8 cellular contexts compared by ENCODE assay signal in genomic region chr7:155344618-155345433, GRCh38. TPM values are rescaled to one million over a fixed set of nuclear protein-coding genes. Genes with fewer than 3 reads are reported as not detected.
A peak's percentile ranks its signal among the peaks of the same experiment; 100 is the strongest.
DNase-seq lines count a peak whose midpoint lies in the region; ATAC-seq lines count a peak whose summit lies in the region.

No MANE protein-coding gene starts in this region.

- H3K4me3 ChIP-seq in NT2/D1 (ENCODE audit: insufficient read length, low read depth), result peak overlapping the region; percentile 43
- H3K4me3 ChIP-seq in muscle layer of colon (ENCODE audit: low read depth in 1 of 2, low read length in 2 of 2), result peak overlapping the region; percentile 19 to 38

- H3K9ac ChIP-seq in NT2/D1 (ENCODE audit: insufficient read length, low read depth) (peak overlapping the region; percentile 70), muscle layer of colon (ENCODE audit: low read length) (no peak overlapping the region)

- H3K4me1 ChIP-seq in NT2/D1 (ENCODE audit: insufficient read depth, insufficient read length) (no peaks in the 10 kb centered on the region), muscle layer of colon (ENCODE audit: insufficient read depth, low read length) (no peaks in the 10 kb centered on the region)

- ATAC-seq in GM19397 (IDR thresholded peaks at IDR 0.05; ENCODE audit: unreplicated experiment), result peak; percentile 95
- peak; percentile 92 for ATAC-seq in HG03521 (IDR thresholded peaks at IDR 0.05; ENCODE audit: unreplicated experiment)
- peak; percentile 93 for ATAC-seq in esophagus mucosa

- DNase-seq in CMK (ENCODE audit: low read depth), result peak; percentile 73
- DNase-seq in NT2/D1 (ENCODE audit: low read depth, low spot score), result peak; percentile 49
- peak; percentile 79 for DNase-seq in activated T-cell treated with anti-CD3 and anti-CD28 coated beads for 1 hour (ENCODE audit: low read depth)
- peak; percentile 75 to 79 for DNase-seq in stimulated activated CD8-positive, alpha-beta memory T cell treated with anti-CD3 and anti-CD28 coated beads, Interleukin-7, amount 100 ng/mL, for 1 hour (ENCODE audit: low read depth in 2 of 2)

- no peak overlapping the region for H3K27ac ChIP-seq in muscle layer of colon (ENCODE audit: low read depth, low read length)

- no peaks in the 10 kb centered on the region for H3K36me3 ChIP-seq in NT2/D1 (ENCODE audit: insufficient read depth, insufficient read length, low read length)
- H3K36me3 ChIP-seq in muscle layer of colon (ENCODE audit: insufficient read depth, low read length), result no peaks in the 10 kb centered on the region

- H3K27me3 ChIP-seq in NT2/D1 (ENCODE audit: insufficient read depth, insufficient read length), result peaks cover 8% of the 10 kb centered on the region
- peaks cover 0 to 31% of the 10 kb centered on the region in 2 donors for H3K27me3 ChIP-seq in muscle layer of colon (ENCODE audit: control insufficient read depth in 1 of 2, insufficient read depth in 2 of 2, low read length in 2 of 2)

- no peaks in the 10 kb centered on the region for H3K9me3 ChIP-seq in NT2/D1 (ENCODE audit: insufficient read depth, low read length)
- no peaks in the 10 kb centered on the region for H3K9me3 ChIP-seq in muscle layer of colon (ENCODE audit: low read length)

RNA-seq across cellular contexts. Expression of gene INSIG1, which starts 47.1 kb away (rescaled TPM):
- 53.5 TPM for total RNA-seq in esophagus mucosa
